6 cellular contexts compared by ENCODE assay signal in the genomic region with DNA sequence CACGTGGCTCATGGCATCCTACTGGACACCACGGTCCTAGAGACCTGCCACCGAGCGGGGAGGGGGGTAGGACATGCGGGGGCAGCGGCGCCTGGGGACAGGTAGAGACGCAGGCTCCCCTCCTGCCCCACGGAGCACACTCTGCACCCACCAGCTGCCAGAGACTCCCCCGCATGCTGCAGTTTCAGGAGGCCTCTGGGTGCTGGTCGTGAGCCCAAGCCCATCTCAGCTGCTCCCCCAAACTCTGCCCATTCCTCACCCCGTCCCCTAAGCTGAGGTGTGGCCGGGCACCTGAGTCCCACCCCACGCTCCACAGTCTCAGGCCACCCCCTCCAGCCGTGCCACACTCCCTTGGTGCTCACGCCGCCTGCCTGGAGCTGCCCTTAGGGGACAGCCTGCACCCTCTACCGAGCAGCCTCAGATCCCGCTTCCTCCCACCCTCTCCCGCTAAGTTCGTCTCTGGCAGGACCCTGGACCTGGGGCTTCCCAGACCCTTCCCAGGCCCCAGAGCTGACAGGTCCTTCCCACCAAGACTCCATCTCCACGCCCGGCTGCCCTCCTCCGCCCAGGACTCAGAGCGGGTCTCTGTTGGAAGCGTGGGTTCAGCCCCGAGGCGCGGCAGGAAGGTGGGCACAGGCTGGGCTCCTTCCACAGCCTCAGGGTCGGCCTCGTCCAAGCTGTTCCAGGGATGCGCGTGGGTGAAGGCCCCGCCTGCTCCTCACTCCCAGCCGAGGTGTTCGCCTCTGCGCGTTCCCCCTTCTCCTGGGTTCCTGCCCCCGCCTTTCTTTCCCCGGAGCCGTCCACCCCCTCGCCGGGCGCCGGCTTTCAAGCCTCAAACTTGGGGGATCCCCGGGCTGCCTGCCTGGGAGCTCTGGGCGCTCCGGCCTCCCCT. TPM values are rescaled to one million over a fixed set of nuclear protein-coding genes. Genes with fewer than 3 reads are reported as not detected.
DNase-seq lines count a peak whose midpoint lies in the region; ATAC-seq, FAIRE-seq and TF ChIP-seq lines count a peak whose summit lies in the region.

No MANE protein-coding gene starts in this region.

- peaks cover 16% of the 10 kb centered on the region for H3K9me3 Mint-ChIP-seq in astrocyte (ENCODE audit: unreplicated experiment)
- peaks cover 0 to 15% (median 8%) of the 10 kb centered on the region in 11 donors for H3K9me3 Mint-ChIP-seq in naive thymus-derived CD4-positive, alpha-beta T cell

- intact Hi-C loops in naive thymus-derived CD4-positive, alpha-beta T cell (cut with micrococcal nuclease), result loop anchor here in 1 of 2 donors (10.0 kb wide), 1 partner anchor 102 kb away; no protein-coding TSS in a partner anchor

- H4K20me1 ChIP-seq in astrocyte (ENCODE audit: insufficient read depth, low read length), result peaks cover 11% of the 10 kb centered on the region

- ATAC-seq in naive thymus-derived CD4-positive, alpha-beta T cell, result no peak
- ATAC-seq in GM21723 (IDR thresholded peaks at IDR 0.05; ENCODE audit: unreplicated experiment) (no peak), GM18907 (IDR thresholded peaks at IDR 0.05; ENCODE audit: unreplicated experiment) (no peak), HG02642 (IDR thresholded peaks at IDR 0.05; ENCODE audit: poor library complexity, unreplicated experiment) (no peak)

- H3K4me3 ChIP-seq in GM12864 (ENCODE audit: low read depth, low read length) (peak overlapping the region; percentile 65), astrocyte (ENCODE audit: insufficient read depth, low read depth, low read length) (peak overlapping the region; percentile 50)
- H3K4me3 ChIP-seq in naive thymus-derived CD4-positive, alpha-beta T cell (ENCODE audit: low read length), result peak overlapping the region; percentile 6

- H3K4me3 Mint-ChIP-seq in astrocyte (ENCODE audit: unreplicated experiment), result peak overlapping the region; percentile 77
- peak overlapping the region in 9 of 10 donors; percentile 21 to 87 (median 61) for H3K4me3 Mint-ChIP-seq in naive thymus-derived CD4-positive, alpha-beta T cell

- no peaks in the 10 kb centered on the region for H3K36me3 ChIP-seq in astrocyte (ENCODE audit: insufficient read depth, low read length)
- H3K36me3 ChIP-seq in naive thymus-derived CD4-positive, alpha-beta T cell (ENCODE audit: control insufficient read depth in 2 of 3, insufficient read depth in 3 of 3, low read length in 3 of 3), result no peaks in the 10 kb centered on the region

- H3K79me2 ChIP-seq in astrocyte (ENCODE audit: insufficient read depth, low read length), result peaks cover 16% of the 10 kb centered on the region

- H3K9ac ChIP-seq in astrocyte (ENCODE audit: low read length), result peak overlapping the region; percentile 48

- peaks cover 9% of the 10 kb centered on the region for H3K4me1 ChIP-seq in astrocyte (ENCODE audit: insufficient read depth, low read length)
- H3K4me1 ChIP-seq in naive thymus-derived CD4-positive, alpha-beta T cell (ENCODE audit: control insufficient read depth in 2 of 2, insufficient read depth in 2 of 2, low read length in 2 of 2), result peaks cover 5 to 8% of the 10 kb centered on the region in 2 donors

- no peak overlapping the region for H3K27ac ChIP-seq in astrocyte (ENCODE audit: low read depth, low read length)
- no peak overlapping the region for H3K27ac ChIP-seq in naive thymus-derived CD4-positive, alpha-beta T cell (ENCODE audit: low read depth, low read length)

- H3K4me2 ChIP-seq in astrocyte (ENCODE audit: low read length), result peak overlapping the region; percentile 84

- H2AFZ ChIP-seq in astrocyte (ENCODE audit: low read depth, low read length), result peak overlapping the region; percentile 63

- no peak for FAIRE-seq in astrocyte (lab: Jason Lieb, UNC)

- H3K27me3 ChIP-seq in astrocyte (ENCODE audit: insufficient read depth, low read length), result peaks cover 2% of the 10 kb centered on the region
- H3K27me3 ChIP-seq in naive thymus-derived CD4-positive, alpha-beta T cell (ENCODE audit: control insufficient read depth in 2 of 2, insufficient read depth in 2 of 2, low read length in 2 of 2), result no peaks in the 10 kb centered on the region

- POLR2A ChIA-PET in naive thymus-derived CD4-positive, alpha-beta T cell (lab: Charles Lee), result interaction anchor here (0.6 to 2.5 kb wide), 3 partner anchors 15 to 564 kb away, joined by 3 to 14 read pairs (median 7); partner anchors contain the start of gene FN3KRP

- H3K9me3 ChIP-seq in astrocyte (ENCODE audit: insufficient read depth, low read depth, low read length), result peaks cover 5% of the 10 kb centered on the region
- H3K9me3 ChIP-seq in naive thymus-derived CD4-positive, alpha-beta T cell (ENCODE audit: control insufficient read depth in 2 of 3, low read length in 3 of 3), result peaks cover 0 to 7% (median 0%) of the 10 kb centered on the region in 3 experiments

- H3K4me1 Mint-ChIP-seq in astrocyte (ENCODE audit: low read depth, unreplicated experiment), result peaks cover 4% of the 10 kb centered on the region
- peaks cover 0 to 16% (median 7%) of the 10 kb centered on the region in 7 donors for H3K4me1 Mint-ChIP-seq in naive thymus-derived CD4-positive, alpha-beta T cell

- H3K36me3 Mint-ChIP-seq in astrocyte (ENCODE audit: low read depth, unreplicated experiment), result peaks cover 13% of the 10 kb centered on the region
- peaks cover 0 to 14% (median 9%) of the 10 kb centered on the region in 5 donors for H3K36me3 Mint-ChIP-seq in naive thymus-derived CD4-positive, alpha-beta T cell

- CTCF ChIA-PET in naive thymus-derived CD4-positive, alpha-beta T cell (lab: Charles Lee), result interaction anchor here (0.6 kb wide), 1 partner anchor 26 kb away, joined by 5 read pairs; no protein-coding TSS in a partner anchor

- H3K27me3 Mint-ChIP-seq in astrocyte (ENCODE audit: low read depth, unreplicated experiment), result peaks cover 9% of the 10 kb centered on the region
- H3K27me3 Mint-ChIP-seq in naive thymus-derived CD4-positive, alpha-beta T cell, result peaks cover 0 to 16% (median 0%) of the 10 kb centered on the region in 5 donors

- H3K27ac Mint-ChIP-seq in astrocyte (ENCODE audit: unreplicated experiment), result no peak overlapping the region
- H3K27ac Mint-ChIP-seq in naive thymus-derived CD4-positive, alpha-beta T cell, result no peak overlapping the region

- DNase-seq in GM12864 (ENCODE audit: low read depth), result no peak
- DNase-seq in astrocyte (ENCODE audit: low read depth), result no peak
- peak in 4 of 9 donors; percentile 7 to 46 (median 16) for DNase-seq in naive thymus-derived CD4-positive, alpha-beta T cell

- TF ChIP-seq CTCF in GM12864 (IDR thresholded peaks at IDR 0.05; ENCODE audit: low read depth, low read length, missing control alignments) (no peak), astrocyte (IDR thresholded peaks at IDR 0.05; ENCODE audit: insufficient read depth, low read depth, low read length) (no peak)

RNA-seq across cellular contexts. Expression of gene RAB40B, which starts 1.3 kb away (rescaled TPM):
- total RNA-seq in astrocyte, result 15.8 and 17.5 TPM in 2 replicates
- total RNA-seq in naive thymus-derived CD4-positive, alpha-beta T cell, result 1 to 10 TPM; 2.8 to 6.1 (median 3.6) TPM
- 1 to 10 TPM; 1.3 to 2.5 TPM for polyA plus RNA-seq in naive thymus-derived CD4-positive, alpha-beta T cell

RNA-seq across cellular contexts. Expression of gene FN3KRP, which starts 19.3 kb away (rescaled TPM):
- 14.8 and 15.4 TPM in 2 replicates for total RNA-seq in astrocyte
- 10 to 100 TPM; 29.9 to 38.7 (median 35.7) TPM for total RNA-seq in naive thymus-derived CD4-positive, alpha-beta T cell
- 10 to 100 TPM; 31.5 to 32.8 TPM for polyA plus RNA-seq in naive thymus-derived CD4-positive, alpha-beta T cell

RNA-seq across cellular contexts. Expression of gene FN3K, which starts 38.3 kb away (rescaled TPM):
- 4.0 and 4.1 TPM in 2 replicates for total RNA-seq in astrocyte
- total RNA-seq in naive thymus-derived CD4-positive, alpha-beta T cell, result 10 to 100 TPM in 3 of 5 experiments, 1 to 10 TPM in 2; 3.9 to 14.1 (median 12.0) TPM
- 1 to 10 TPM in 1 of 2 donors, under 1 TPM in 1; 0.97 to 1.2 TPM for polyA plus RNA-seq in naive thymus-derived CD4-positive, alpha-beta T cell

RNA-seq across cellular contexts. Expression of gene WDR45B, which starts 48.9 kb away (rescaled TPM):
- total RNA-seq in astrocyte, result 74.3 and 75.4 TPM in 2 replicates
- 10 to 100 TPM; 44.9 to 91.6 (median 68.4) TPM for total RNA-seq in naive thymus-derived CD4-positive, alpha-beta T cell
- polyA plus RNA-seq in naive thymus-derived CD4-positive, alpha-beta T cell, result 10 to 100 TPM; 30.5 to 36.8 TPM

RNA-seq across cellular contexts. Expression of gene TBCD, which starts 54.7 kb away (rescaled TPM):
- total RNA-seq in astrocyte, result 31.8 and 35.6 TPM in 2 replicates
- total RNA-seq in naive thymus-derived CD4-positive, alpha-beta T cell, result 100 to 1,000 TPM in 4 of 5 experiments, 10 to 100 TPM in 1; 99.2 to 255 (median 226) TPM
- polyA plus RNA-seq in naive thymus-derived CD4-positive, alpha-beta T cell, result 100 to 1,000 TPM in 1 of 2 donors, 10 to 100 TPM in 1; 61.5 to 103 TPM

Comparison
In these comparisons a context has a peak if more than half of its experiments do, and no peak if none do; other contexts are left out.
1. H3K4me3 ChIP-seq: peak in every context shown above with its lines; median percentile 65 in GM12864; 50 in astrocyte; 6 in naive thymus-derived CD4-positive, alpha-beta T cell.